Comparison of ENCODE assay signal across 13 cellular contexts in the genomic region with DNA sequence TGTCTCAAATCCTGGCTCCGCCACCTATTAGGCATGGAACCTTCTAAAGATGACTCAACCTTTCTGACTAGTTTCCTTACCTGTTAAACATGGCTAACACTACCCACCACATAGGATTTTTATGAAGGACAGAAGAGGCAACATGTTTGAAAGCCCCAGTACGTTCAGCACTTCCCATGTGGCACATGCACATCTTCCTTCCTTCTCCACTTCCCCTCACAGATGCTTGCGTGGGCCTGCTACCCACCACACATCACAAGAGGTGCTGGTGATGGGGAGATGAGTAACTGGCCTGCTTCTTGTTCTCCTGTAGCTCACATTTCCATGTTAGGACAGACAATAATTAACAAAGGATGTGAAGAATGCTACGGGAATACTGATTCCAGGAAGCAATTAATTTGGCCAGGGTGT. TPM values are rescaled to one million over a fixed set of nuclear protein-coding genes. Genes with fewer than 3 reads are reported as not detected.
DNase-seq lines count a peak whose midpoint lies in the region; ATAC-seq, FAIRE-seq and TF ChIP-seq lines count a peak whose summit lies in the region.
"Had no signal": no experiment of that assay in that cellular context is flagged by ENCODE, and none has a peak within 500 bp of the region (broad histone marks: within the 10 kb centered on the region; RNA-seq: fewer than 3 reads in every experiment).

No MANE protein-coding gene starts in this region.

- H3K9ac ChIP-seq in parathyroid adenoma = no peak overlapping the region
- H3K9ac ChIP-seq in kidney (ENCODE audit: low read length in 2 of 2) = no peak overlapping the region

- intact Hi-C loops in kidney (cut with DNase I) = no loop called here

- no peak overlapping the region for H3K4me3 Mint-ChIP-seq in activated naive CD4-positive, alpha-beta T cell treated with anti-CD3 and anti-CD28 coated beads, Interleukin-2, amount 10 ng/mL, durations not matched to agents 7 days and 5 days

- H2AFZ ChIP-seq in parathyroid adenoma = no peak overlapping the region

- TF ChIP-seq CTCF in parathyroid adenoma (IDR thresholded peaks at IDR 0.05) = no peak
- TF ChIP-seq CTCF in kidney (IDR thresholded peaks at IDR 0.05; ENCODE audit: borderline replicate concordance, extremely low read depth, insufficient read depth) = no peak

- H3K36me3 ChIP-seq in parathyroid adenoma (ENCODE audit: control insufficient read depth, insufficient read depth, low read length) (no peaks in the 10 kb centered on the region), kidney (ENCODE audit: control insufficient read depth in 1 of 2, insufficient read depth in 2 of 2, low read length in 2 of 2) (peaks cover 8 to 15% of the 10 kb centered on the region in 2 donors)

- no peaks in the 10 kb centered on the region for H3K27me3 ChIP-seq in parathyroid adenoma (ENCODE audit: control insufficient read depth, insufficient read depth, low read length)
- H3K27me3 ChIP-seq: upper lobe of left lung had no signal

- H3K9me3 Mint-ChIP-seq in activated naive CD4-positive, alpha-beta T cell treated with anti-CD3 and anti-CD28 coated beads, Interleukin-2, amount 10 ng/mL, durations not matched to agents 7 days and 5 days = no peaks in the 10 kb centered on the region

- peaks cover 12% of the 10 kb centered on the region for H3K4me1 ChIP-seq in parathyroid adenoma
- H3K4me1 ChIP-seq in kidney (ENCODE audit: control insufficient read depth in 1 of 2, insufficient read depth in 1 of 2, low read depth in 1 of 2, low read length in 2 of 2) = no peaks in the 10 kb centered on the region

- H3K27ac ChIP-seq in parathyroid adenoma (peak overlapping the region; percentile 57), kidney (ENCODE audit: low read depth in 2 of 2, low read length in 2 of 2) (no peak overlapping the region)
- H3K27ac ChIP-seq: upper lobe of left lung had no signal

- H3K36me3 Mint-ChIP-seq in activated naive CD4-positive, alpha-beta T cell treated with anti-CD3 and anti-CD28 coated beads, Interleukin-2, amount 10 ng/mL, durations not matched to agents 7 days and 5 days = peaks cover 49% of the 10 kb centered on the region

- ATAC-seq in HG02623 (IDR thresholded peaks at IDR 0.05; ENCODE audit: unreplicated experiment) (no peak), GM18511 (IDR thresholded peaks at IDR 0.05; ENCODE audit: unreplicated experiment) (no peak)

- peaks cover 3% of the 10 kb centered on the region for H3K79me2 ChIP-seq in parathyroid adenoma

- H3K4me3 ChIP-seq in parathyroid adenoma (ENCODE audit: low read depth, low read length) = peak overlapping the region; percentile 2
- no peak overlapping the region for H3K4me3 ChIP-seq in kidney (ENCODE audit: low read length in 2 of 2)
- H3K4me3 ChIP-seq: upper lobe of left lung had no signal

- H3K4me1 Mint-ChIP-seq in activated naive CD4-positive, alpha-beta T cell treated with anti-CD3 and anti-CD28 coated beads, Interleukin-2, amount 10 ng/mL, durations not matched to agents 7 days and 5 days = peaks cover 45% of the 10 kb centered on the region

- no peaks in the 10 kb centered on the region for H3K27me3 Mint-ChIP-seq in activated naive CD4-positive, alpha-beta T cell treated with anti-CD3 and anti-CD28 coated beads, Interleukin-2, amount 10 ng/mL, durations not matched to agents 7 days and 5 days

- peak overlapping the region; percentile 20 for H3K4me2 ChIP-seq in parathyroid adenoma (ENCODE audit: low read length)

- no peak for FAIRE-seq in kidney (lab: Jason Lieb, UNC)
- FAIRE-seq: endothelial cell of umbilical vein had no signal

- H3K27ac Mint-ChIP-seq in activated naive CD4-positive, alpha-beta T cell treated with anti-CD3 and anti-CD28 coated beads, Interleukin-2, amount 10 ng/mL, durations not matched to agents 7 days and 5 days = peak overlapping the region; percentile 64

- no peaks in the 10 kb centered on the region for H3K9me3 ChIP-seq in parathyroid adenoma (ENCODE audit: control insufficient read depth, low read length)
- H3K9me3 ChIP-seq in kidney (ENCODE audit: control insufficient read depth in 1 of 2, low read length in 2 of 2) = no peaks in the 10 kb centered on the region
- H3K9me3 ChIP-seq: upper lobe of left lung had no signal

- DNase-seq in COLO829 (ENCODE audit: low spot score) (peak; percentile 65), HK-2 (ENCODE audit: unreplicated experiment) (peak; percentile 22), NCI-H187 treated with DMSO at 0.1 percent for 48 hours (lab: John Stamatoyannopoulos, UW) (no peak), kidney (no peak)
- DNase-seq in activated naive CD4-positive, alpha-beta T cell treated with anti-CD3 and anti-CD28 coated beads, Interleukin-2, amount 10 ng/mL, durations not matched to agents 7 days and 5 days = no peak
- DNase-seq: activated gamma-delta T cell, DMS53, NCI-H1092 treated with DMSO at 0.1 percent for 48 hours, upper lobe of left lung had no signal

- CTCF ChIA-PET in activated naive CD4-positive, alpha-beta T cell treated with anti-CD3 and anti-CD28 coated beads, Interleukin-2, amount 10 ng/mL, durations not matched to agents 7 days and 5 days (lab: Charles Lee) = interaction anchor here (0.6 to 1.1 kb wide), 2 partner anchors 8 to 186 kb away, joined by 4 read pairs; no protein-coding TSS in a partner anchor

RNA-seq across cellular contexts. Expression of a gene that starts 7.1 kb away (rescaled TPM):
- total RNA-seq in kidney = 16.0 TPM
- polyA plus RNA-seq in kidney (ENCODE audit: insufficient read depth, low read depth, low replicate concordance) = 2.3 TPM

RNA-seq across cellular contexts. Expression of a gene that starts 49.2 kb away (rescaled TPM):
- 25.6 TPM for total RNA-seq in kidney
- polyA plus RNA-seq in kidney (ENCODE audit: insufficient read depth, low read depth, low replicate concordance) = 7.6 TPM

Comparison
In these comparisons a context has a peak if more than half of its experiments do, and no peak if none do; other contexts are left out.
1. DNase-seq: peak in COLO829 (single experiment) and HK-2 (single experiment); none in activated naive CD4-positive, alpha-beta T cell treated with anti-CD3 and anti-CD28 coated beads, Interleukin-2, amount 10 ng/mL, durations not matched to agents 7 days and 5 days (single experiment), NCI-H187 treated with DMSO at 0.1 percent for 48 hours (single experiment) and kidney (single experiment).